ENCODE assay signal across 8 cellular contexts in the genomic region with DNA sequence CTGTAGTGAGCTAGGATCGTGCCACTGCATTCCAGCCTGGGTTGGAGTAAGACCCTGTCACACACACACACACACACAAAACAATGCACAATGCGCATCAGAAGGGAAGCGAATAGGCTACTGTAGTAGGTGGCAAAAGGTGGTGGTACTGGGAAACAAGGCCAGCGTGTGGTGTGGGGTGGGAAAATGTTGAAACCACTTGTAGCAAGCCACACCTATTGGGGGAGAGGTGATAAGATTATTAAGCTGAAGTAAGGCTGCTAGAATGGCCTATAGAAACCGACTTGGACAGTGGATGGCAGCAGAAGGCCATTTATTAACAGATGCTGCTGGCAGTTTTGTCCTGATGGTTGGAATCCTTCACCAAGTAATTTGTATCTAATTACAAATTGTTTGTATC. TPM values are rescaled to one million over a fixed set of nuclear protein-coding genes. Genes with fewer than 3 reads are reported as not detected.
DNase-seq lines count a peak whose midpoint lies in the region; ATAC-seq and TF ChIP-seq lines count a peak whose summit lies in the region.

No MANE protein-coding gene starts in this region.

- H4K20me1 ChIP-seq in HCT116 (ENCODE audit: insufficient read depth) = no peaks in the 10 kb centered on the region

- no peak overlapping the region; the same call in 1 of the 2 replicates for H3K27ac ChIP-seq in HCT116 (ENCODE audit: low read depth, low read length)
- peak overlapping the region; percentile 98 for H3K27ac ChIP-seq in lower lobe of right lung
- H3K27ac ChIP-seq in transverse colon = peak overlapping the region in 1 of 4 donors; percentile 94

- peaks cover 52% of the 10 kb centered on the region for H3K36me3 Mint-ChIP-seq in activated T-helper 1 cell treated with anti-CD3 and anti-CD28 coated beads, Interleukin-12 subunit alpha, Interleukin-12 subunit beta, Interleukin-2, Interleukin-4 antibody, amounts not matched to agents 30 ng/mL and 10 ng/mL and 1 ng/mL, durations not matched to agents 14 hours and 24 hours and 36 hours (ENCODE audit: low read depth)

- TF ChIP-seq CTCF in BJ (IDR thresholded peaks at IDR 0.05; ENCODE audit: insufficient read depth, low read depth, low read length) (no peak), HCT116 (IDR thresholded peaks at IDR 0.05 in 2 of 3, conservative IDR thresholded peaks at IDR 0.05 in 1 of 3; ENCODE audit: borderline replicate concordance in 1 of 3, insufficient read depth in 1 of 3, low read depth in 2 of 3, low read length in 2 of 3) (0 out of 6 replicates have a peak, but pooled peaks of 1 of the 3 experiments have one; percentile 10), lower lobe of right lung (IDR thresholded peaks at IDR 0.05) (no peak), transverse colon (IDR thresholded peaks at IDR 0.05) (no peak)

- ATAC-seq in HCT116 (no peak), lower lobe of right lung (no peak), HG02610 (IDR thresholded peaks at IDR 0.05; ENCODE audit: unreplicated experiment) (no peak)

- POLR2A ChIA-PET in BJ (lab: Charles Lee) (no interaction called here), HCT116 (lab: Charles Lee) (interaction anchor here (1.3 kb wide), 1 partner anchor 10 kb away, joined by 3 read pairs; no protein-coding TSS in a partner anchor)

- no peaks in the 10 kb centered on the region for H3K9me2 ChIP-seq in HCT116 (ENCODE audit: insufficient read depth)

- H3K27me3 ChIP-seq in BJ (ENCODE audit: control insufficient read depth, insufficient read depth, low read length) (no peaks in the 10 kb centered on the region), HCT116 (ENCODE audit: insufficient read depth, low read length) (no peaks in the 10 kb centered on the region), lower lobe of right lung (ENCODE audit: low read depth) (no peaks in the 10 kb centered on the region), transverse colon (no peaks in the 10 kb centered on the region)

- peak overlapping the region; percentile 35 for H3K27ac Mint-ChIP-seq in activated T-helper 1 cell treated with anti-CD3 and anti-CD28 coated beads, Interleukin-12 subunit alpha, Interleukin-12 subunit beta, Interleukin-2, Interleukin-4 antibody, amounts not matched to agents 30 ng/mL and 10 ng/mL and 1 ng/mL, durations not matched to agents 14 hours and 24 hours and 36 hours

- RAD21 ChIA-PET in HCT116 (lab: Charles Lee; ENCODE audit: low non-redundant PET in 1 of 2, low total read pairs in 2 of 2, uncharacterized antibody in 2 of 2, unreplicated experiment in 2 of 2) = no interaction called here

- H3K9me3 ChIP-seq in HCT116 (ENCODE audit: control insufficient read depth in 1 of 2, insufficient read depth in 1 of 2, low read depth in 1 of 2, low read length in 2 of 2) = no peaks in the 10 kb centered on the region
- no peaks in the 10 kb centered on the region for H3K9me3 ChIP-seq in lower lobe of right lung
- no peaks in the 10 kb centered on the region for H3K9me3 ChIP-seq in transverse colon

- TF ChIP-seq POLR2A in HCT116 (IDR thresholded peaks at IDR 0.05; ENCODE audit: borderline replicate concordance, extremely low read depth, insufficient read depth, insufficient read length) (no peak), transverse colon (IDR thresholded peaks at IDR 0.05) (no peak)

- H3K9me3 Mint-ChIP-seq in activated T-helper 1 cell treated with anti-CD3 and anti-CD28 coated beads, Interleukin-12 subunit alpha, Interleukin-12 subunit beta, Interleukin-2, Interleukin-4 antibody, amounts not matched to agents 30 ng/mL and 10 ng/mL and 1 ng/mL, durations not matched to agents 14 hours and 24 hours and 36 hours = no peaks in the 10 kb centered on the region

- BruUV-seq in HCT116 (replicated peaks; lab: Mats Ljungman, UMichigan) = no TSS peak

- no peak overlapping the region for H3K9ac ChIP-seq in HCT116 (ENCODE audit: low read length)

- H3K79me2 ChIP-seq in HCT116 (ENCODE audit: insufficient read depth, low read length) = peaks cover 43% of the 10 kb centered on the region

- peak overlapping the region; percentile 77; the same call in 1 of the 2 replicates for H3K4me2 ChIP-seq in HCT116 (ENCODE audit: low read length)

- no peaks in the 10 kb centered on the region for H3K27me3 Mint-ChIP-seq in activated T-helper 1 cell treated with anti-CD3 and anti-CD28 coated beads, Interleukin-12 subunit alpha, Interleukin-12 subunit beta, Interleukin-2, Interleukin-4 antibody, amounts not matched to agents 30 ng/mL and 10 ng/mL and 1 ng/mL, durations not matched to agents 14 hours and 24 hours and 36 hours (ENCODE audit: insufficient read depth)

- H3K4me3 Mint-ChIP-seq in activated T-helper 1 cell treated with anti-CD3 and anti-CD28 coated beads, Interleukin-12 subunit alpha, Interleukin-12 subunit beta, Interleukin-2, Interleukin-4 antibody, amounts not matched to agents 30 ng/mL and 10 ng/mL and 1 ng/mL, durations not matched to agents 14 hours and 24 hours and 36 hours = peak overlapping the region; percentile 94

- intact Hi-C loops in HCT116 (cut with micrococcal nuclease) = loop anchor here (5.0 kb wide), 1 partner anchor 103 kb away; no protein-coding TSS in a partner anchor
- intact Hi-C loops in activated T-helper 1 cell treated with anti-CD3 and anti-CD28 coated beads, Interleukin-12 subunit alpha, Interleukin-12 subunit beta, Interleukin-2, Interleukin-4 antibody, amounts not matched to agents 30 ng/mL and 10 ng/mL and 1 ng/mL, durations not matched to agents 14 hours and 24 hours and 36 hours (cut with micrococcal nuclease) = loop anchor here (5.0 kb wide), 3 partner anchors 103 to 813 kb away; no protein-coding TSS in a partner anchor
- intact Hi-C loops in lower lobe of right lung (cut with DNase I) = no loop called here
- intact Hi-C loops in transverse colon (cut with DNase I; ENCODE audit: low total_unique reads) = no loop called here

- TF ChIP-seq RAD21 in HCT116 (IDR thresholded peaks at IDR 0.05; ENCODE audit: low read depth) = peak; percentile 28

- no peak for TF ChIP-seq EP300 in transverse colon (IDR thresholded peaks at IDR 0.05; ENCODE audit: low read depth)

- no peak for DNase-seq in BJ (ENCODE audit: low read depth)
- no peak for DNase-seq in HCT116 (ENCODE audit: low read depth, low spot score)
- no peak for DNase-seq in activated T-helper 1 cell treated with anti-CD3 and anti-CD28 coated beads, Interleukin-12 subunit alpha, Interleukin-12 subunit beta, Interleukin-2, Interleukin-4 antibody, amounts not matched to agents 30 ng/mL and 10 ng/mL and 1 ng/mL, durations not matched to agents 14 hours and 24 hours and 36 hours (ENCODE audit: low spot score)
- no peak for DNase-seq in lower lobe of right lung
- no peak for DNase-seq in NCI-H2081 treated with DMSO at 0.1 percent for 48 hours (lab: John Stamatoyannopoulos, UW)
- DNase-seq in transverse colon = no peak
- DNase-seq in activated CD4-positive, alpha-beta T cell treated with anti-CD3 and anti-CD28 coated beads for 1 hour = no peak

- CTCF ChIA-PET in BJ (lab: Yijun Ruan, JAX) (interaction anchor here (0.9 to 2.6 kb wide), 3 partner anchors 100 to 166 kb away, joined by 3 to 8 read pairs (median 5); partner anchors contain the start of gene CAMK2G), HCT116 (lab: Charles Lee) (no interaction called here)

- peaks cover 59% of the 10 kb centered on the region for H3K4me1 Mint-ChIP-seq in activated T-helper 1 cell treated with anti-CD3 and anti-CD28 coated beads, Interleukin-12 subunit alpha, Interleukin-12 subunit beta, Interleukin-2, Interleukin-4 antibody, amounts not matched to agents 30 ng/mL and 10 ng/mL and 1 ng/mL, durations not matched to agents 14 hours and 24 hours and 36 hours (ENCODE audit: low read depth)

- H2AFZ ChIP-seq in HCT116 (ENCODE audit: low read depth, low read length, poor library complexity, severe bottlenecking) = no peak overlapping the region

- H3K36me3 ChIP-seq in BJ (ENCODE audit: control insufficient read depth, insufficient read depth, low read length) (peaks cover 9% of the 10 kb centered on the region), HCT116 (ENCODE audit: control insufficient read depth in 1 of 2, insufficient read depth in 2 of 2, low read length in 2 of 2) (peaks cover 24 to 31% of the 10 kb centered on the region in 2 experiments), lower lobe of right lung (peaks cover 65% of the 10 kb centered on the region), transverse colon (peaks cover 0 to 10% (median 3%) of the 10 kb centered on the region in 4 donors)

- H3K4me3 ChIP-seq in BJ (ENCODE audit: low read depth, low read length) (peak overlapping the region; percentile 86), HCT116 (replicated peaks in 1 of 2; ENCODE audit: low read depth in 1 of 2, low read length in 2 of 2) (peak overlapping the region; percentile 32 to 83; a peak in 3 of 4 replicates), lower lobe of right lung (peak overlapping the region; percentile 94), transverse colon (peak overlapping the region in 1 of 4 donors; percentile 72)

- H3K4me1 ChIP-seq in HCT116 (ENCODE audit: control insufficient read depth in 1 of 2, insufficient read depth in 2 of 2, low read length in 2 of 2) (peaks cover 9 to 25% of the 10 kb centered on the region in 2 experiments), lower lobe of right lung (peaks cover 42% of the 10 kb centered on the region), transverse colon (peaks cover 22 to 37% (median 29%) of the 10 kb centered on the region in 4 donors)

- in situ Hi-C loops in transverse colon (cut with MboI; ENCODE audit: low pct_ligation_motif_present in 1 of 4, low pct_unique_long_range_greater_than_20kb in 1 of 4, low sequenced_read_pairs in 3 of 4) = no loop called here

- 32 to 34% methylated on average over 5 of the region's 5 CpGs for WGBS in transverse colon (ENCODE audit: low coverage in 1 of 2), 2 donors

RNA-seq across cellular contexts. Expression of gene CHCHD1, which starts 7.2 kb away (rescaled TPM):
- 14.3 and 35.4 TPM in 2 replicates for polyA plus RNA-seq in BJ (2011; rRNA removed)
- 1.5 and 3.6 TPM in 2 replicates for polyA minus RNA-seq in BJ (2011; rRNA and poly(A)+ RNA removed)
- total RNA-seq in HCT116 (2021; ENCODE audit: unreplicated experiment) (36.6 TPM), lower lobe of right lung (21.1 TPM), transverse colon (10 to 100 TPM in 3 of 4 donors, 1 to 10 TPM in 1; 2.6 to 37.4 (median 17.0) TPM)
- 37.4 and 50.5 TPM in 2 replicates for polyA plus RNA-seq in HCT116 (2012)
- 30.9 and 33.5 TPM in 2 replicates for total RNA-seq in activated T-helper 1 cell treated with anti-CD3 and anti-CD28 coated beads, Interleukin-12 subunit alpha, Interleukin-12 subunit beta, Interleukin-2, Interleukin-4 antibody, amounts not matched to agents 30 ng/mL and 10 ng/mL and 1 ng/mL, durations not matched to agents 14 hours and 24 hours and 36 hours

RNA-seq across cellular contexts. Expression of gene ZSWIM8, which starts 10.8 kb away (rescaled TPM):
- polyA plus RNA-seq in BJ (2011; rRNA removed) = 39.3 and 82.0 TPM in 2 replicates
- 63.0 and 108 TPM in 2 replicates for polyA minus RNA-seq in BJ (2011; rRNA and poly(A)+ RNA removed)
- total RNA-seq in HCT116 (2021; ENCODE audit: unreplicated experiment) (49.9 TPM), lower lobe of right lung (125 TPM), transverse colon (100 to 1,000 TPM in 3 of 4 donors, 10 to 100 TPM in 1; 94.5 to 530 (median 188) TPM)
- 48.5 and 63.4 TPM in 2 replicates for polyA plus RNA-seq in HCT116 (2012)
- 54.2 and 56.3 TPM in 2 replicates for total RNA-seq in activated T-helper 1 cell treated with anti-CD3 and anti-CD28 coated beads, Interleukin-12 subunit alpha, Interleukin-12 subunit beta, Interleukin-2, Interleukin-4 antibody, amounts not matched to agents 30 ng/mL and 10 ng/mL and 1 ng/mL, durations not matched to agents 14 hours and 24 hours and 36 hours

RNA-seq across cellular contexts. Expression of gene SEC24C, which starts 30.5 kb away (rescaled TPM):
- 72.6 and 92.2 TPM in 2 replicates for polyA plus RNA-seq in BJ (2011; rRNA removed)
- 80.6 and 112 TPM in 2 replicates for polyA minus RNA-seq in BJ (2011; rRNA and poly(A)+ RNA removed)
- total RNA-seq in HCT116 (2021; ENCODE audit: unreplicated experiment) (60.9 TPM), lower lobe of right lung (71.4 TPM), transverse colon (100 to 1,000 TPM in 2 of 4 donors, 10 to 100 TPM in 2; 46.7 to 104 (median 80.2) TPM)
- polyA plus RNA-seq in HCT116 (2012) = 48.6 and 50.9 TPM in 2 replicates
- total RNA-seq in activated T-helper 1 cell treated with anti-CD3 and anti-CD28 coated beads, Interleukin-12 subunit alpha, Interleukin-12 subunit beta, Interleukin-2, Interleukin-4 antibody, amounts not matched to agents 30 ng/mL and 10 ng/mL and 1 ng/mL, durations not matched to agents 14 hours and 24 hours and 36 hours = 112 and 114 TPM in 2 replicates

RNA-seq across cellular contexts. Expression of gene NDST2, which starts 36.8 kb away (rescaled TPM):
- polyA plus RNA-seq in BJ (2011; rRNA removed) = 19.9 and 27.2 TPM in 2 replicates
- 17.4 and 23.8 TPM in 2 replicates for polyA minus RNA-seq in BJ (2011; rRNA and poly(A)+ RNA removed)
- 21.8 TPM for total RNA-seq in HCT116 (2021; ENCODE audit: unreplicated experiment)
- polyA plus RNA-seq in HCT116 (2012) = 12.6 and 13.6 TPM in 2 replicates
- total RNA-seq in activated T-helper 1 cell treated with anti-CD3 and anti-CD28 coated beads, Interleukin-12 subunit alpha, Interleukin-12 subunit beta, Interleukin-2, Interleukin-4 antibody, amounts not matched to agents 30 ng/mL and 10 ng/mL and 1 ng/mL, durations not matched to agents 14 hours and 24 hours and 36 hours = 51.7 and 53.2 TPM in 2 replicates
- total RNA-seq in lower lobe of right lung = 32.3 TPM
- total RNA-seq in transverse colon = 10 to 100 TPM; 14.3 to 34.5 (median 22.1) TPM

Comparison
In these comparisons a context has a peak if more than half of its experiments do, and no peak if none do; other contexts are left out.
1. intact Hi-C loops: an anchor here in HCT116 (5.0 kb wide) and activated T-helper 1 cell treated with anti-CD3 and anti-CD28 coated beads, Interleukin-12 subunit alpha, Interleukin-12 subunit beta, Interleukin-2, Interleukin-4 antibody, amounts not matched to agents 30 ng/mL and 10 ng/mL and 1 ng/mL, durations not matched to agents 14 hours and 24 hours and 36 hours (5.0 kb wide); none called in lower lobe of right lung and transverse colon.